In the genomic region with DNA sequence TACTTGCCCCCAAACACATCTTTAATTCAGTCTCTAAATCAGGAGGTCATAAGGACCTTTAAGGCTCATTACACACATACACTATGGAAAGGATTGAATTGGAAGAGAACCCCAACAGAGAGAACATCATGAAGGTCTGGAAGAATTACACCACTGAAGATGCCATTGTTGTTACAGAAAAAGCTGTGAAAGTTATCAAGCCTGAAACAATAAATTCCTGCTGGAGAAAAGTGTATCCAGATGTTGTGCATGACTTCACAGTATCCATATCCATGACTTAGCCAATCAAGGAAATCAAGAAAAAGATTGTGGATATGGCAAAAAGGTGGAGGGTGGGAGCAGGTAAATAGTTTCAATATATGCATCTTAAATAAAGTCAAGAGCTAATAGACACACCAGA, we compare ENCODE assay signal across 26 cellular contexts. TPM values are rescaled to one million over a fixed set of nuclear protein-coding genes. Genes with fewer than 3 reads are reported as not detected.
"Had no signal": no experiment of that assay in that cellular context is flagged by ENCODE, and none has a peak within 500 bp of the region (broad histone marks: within the 10 kb centered on the region; RNA-seq: fewer than 3 reads in every experiment).

No MANE protein-coding gene starts in this region.

- FAIRE-seq: HepG2 had no signal

- H3K36me3 ChIP-seq: SJCRH30 had no signal

- H3K4me3 ChIP-seq: Peyer's patch, SJCRH30 had no signal

- H3K27ac ChIP-seq: Peyer's patch, SJCRH30 had no signal

- H3K9me3 ChIP-seq: Peyer's patch, SJCRH30 had no signal

- DNase-seq: IMR-90, Kasumi-1, KG1, MM.1S, NCI-H1048, NCI-H1105, NCI-H1417, NCI-H1436 treated with DMSO at 0.1 percent for 48 hours, NCI-H1694, NCI-H187 treated with DMSO at 0.1 percent for 48 hours, NCI-H2029 treated with DMSO at 0.1 percent for 48 hours, NCI-H2171 treated with DMSO at 0.1 percent for 48 hours, NCI-H2227 treated with DMSO at 0.1 percent for 48 hours, NCI-H510A, NCI-H524 treated with DMSO at 0.1 percent for 48 hours, NCI-H69, NCI-H774, PC-3, Peyer's patch, SHP77 treated with DMSO at 0.1 percent for 48 hours, SJCRH30 had no signal

- H3K27me3 ChIP-seq: Peyer's patch, SJCRH30 had no signal

- ATAC-seq: HepG2, PC-3, Right ventricle myocardium inferior, SK-N-SH treated with all-trans-retinoic acid at 6 μM for 48 hours had no signal

RNA-seq across cellular contexts. Expression of a gene that starts 30.7 kb away (rescaled TPM):
- total RNA-seq: HepG2, HT1080, OCI-LY7, PC-3 had no signal
